In genomic region chr3:196051336-196052076, GRCh38 we compare ENCODE assay signal across 25 cellular contexts. TPM values are rescaled to one million over a fixed set of nuclear protein-coding genes. Genes with fewer than 3 reads are reported as not detected.
DNase-seq lines count a peak whose midpoint lies in the region; ATAC-seq, FAIRE-seq and TF ChIP-seq lines count a peak whose summit lies in the region.
"Had no signal": no experiment of that assay in that cellular context is flagged by ENCODE, and none has a peak within 500 bp of the region (broad histone marks: within the 10 kb centered on the region; RNA-seq: fewer than 3 reads in every experiment).

No MANE protein-coding gene starts in this region.

- H4K20me1 ChIP-seq in Karpas-422 (ENCODE audit: insufficient read depth, low read depth, low read length) (peaks cover 14% of the 10 kb centered on the region; the same call in 1 of the 2 replicates), endothelial cell of umbilical vein (replicated peaks; ENCODE audit: control insufficient read depth, extremely low read depth, insufficient read depth, low read length) (no peaks in the 10 kb centered on the region)

- H2AFZ ChIP-seq in Karpas-422 (ENCODE audit: low read length) = no peak overlapping the region
- H2AFZ ChIP-seq in endothelial cell of umbilical vein (ENCODE audit: low read depth, low read length) = no peak overlapping the region

- TF ChIP-seq CTCF in A549 (IDR thresholded peaks at IDR 0.05) (no peak), endothelial cell of umbilical vein (IDR thresholded peaks at IDR 0.05; ENCODE audit: extremely low read depth in 1 of 2, insufficient read depth in 1 of 2, low read depth in 1 of 2, low read length in 2 of 2) (no peak)

- H3K9me2 ChIP-seq in Karpas-422 (replicated peaks; ENCODE audit: insufficient read depth, low read length) = no peaks in the 10 kb centered on the region

- H3K4me3 ChIP-seq in A549 (no peak overlapping the region), Karpas-422 (ENCODE audit: low read length) (no peak overlapping the region), endothelial cell of umbilical vein (replicated peaks in 1 of 3; ENCODE audit: insufficient read depth in 1 of 3, low read depth in 1 of 3, low read length in 3 of 3) (no peak overlapping the region)
- H3K4me3 ChIP-seq: body of pancreas, psoas muscle, stomach, tibial artery had no signal

- DNase-seq in activated CD4-positive, alpha-beta T cell treated with anti-CD3 and anti-CD28 coated beads for 36 hours = no peak
- DNase-seq in activated CD4-positive, alpha-beta T cell treated with anti-CD3 and anti-CD28 coated beads, Interleukin-2, amount 50 U/mL, for 4 hours = no peak
- DNase-seq in A549 (ENCODE audit: low read depth in 1 of 2, low spot score in 1 of 2) (no peak), Karpas-422 (peak; percentile 38), endothelial cell of umbilical vein (ENCODE audit: low read depth, low spot score) (no peak), OCI-M2 (lab: John Stamatoyannopoulos, UW; ENCODE audit: unreplicated experiment) (no peak), NCI-H1048 (lab: John Stamatoyannopoulos, UW) (no peak)
- DNase-seq: activated CD8-positive, alpha-beta memory T cell treated with anti-CD3 and anti-CD28 coated beads, Interleukin-2, amount 50 U/mL, for 4 hours; activated effector memory CD4-positive, alpha-beta T cell treated with Interleukin-2 at 50 U/mL for 16 hours; body of pancreas; CD4-positive, alpha-beta T cell; EL; islet precursor cell; naive thymus-derived CD8-positive, alpha-beta T cell; NCI-H2081; NCI-H345; occipital lobe; psoas muscle; stomach; tibial artery had no signal

- H3K79me2 ChIP-seq in Karpas-422 (ENCODE audit: low read length) (no peaks in the 10 kb centered on the region), endothelial cell of umbilical vein (ENCODE audit: control insufficient read depth, insufficient read depth, low read length) (no peaks in the 10 kb centered on the region)

- no TSS peak for BruUV-seq in endothelial cell of umbilical vein (replicated peaks; lab: Mats Ljungman, UMichigan)

- FAIRE-seq in A549 (lab: Jason Lieb, UNC) (no peak), endothelial cell of umbilical vein (lab: Jason Lieb, UNC) (peak; percentile 48)
- FAIRE-seq: H54 had no signal

- ATAC-seq in activated CD4-positive, alpha-beta T cell treated with anti-CD3 and anti-CD28 coated beads for 36 hours = no peak
- ATAC-seq in A549 (no peak), GM19328 (IDR thresholded peaks at IDR 0.05; ENCODE audit: unreplicated experiment) (no peak)
- ATAC-seq: body of pancreas; naive thymus-derived CD8-positive, alpha-beta T cell; psoas muscle had no signal

- no peaks in the 10 kb centered on the region for H3K9me3 Mint-ChIP-seq in activated CD4-positive, alpha-beta T cell treated with anti-CD3 and anti-CD28 coated beads for 36 hours (ENCODE audit: low read depth)
- H3K9me3 Mint-ChIP-seq: CD4-positive, alpha-beta T cell; IgD-negative memory B cell; naive thymus-derived CD8-positive, alpha-beta T cell; T-helper 1 cell treated with Interleukin-12 subunit alpha and Interleukin-12 subunit beta and Interleukin-4 antibody, amounts not matched to agents 30 μg/mL and 1 μg/mL, for 36 hours had no signal

- H3K9me3 ChIP-seq in A549 (no peaks in the 10 kb centered on the region), Karpas-422 (ENCODE audit: low read length) (no peaks in the 10 kb centered on the region), endothelial cell of umbilical vein (replicated peaks; ENCODE audit: control insufficient read depth, insufficient read depth, low read length) (no peaks in the 10 kb centered on the region)
- H3K9me3 ChIP-seq: body of pancreas, psoas muscle, stomach, tibial artery had no signal

- H3K36me3 Mint-ChIP-seq in activated CD4-positive, alpha-beta T cell treated with anti-CD3 and anti-CD28 coated beads for 36 hours (ENCODE audit: low read depth) = peaks cover 60% of the 10 kb centered on the region

- WGBS in A549 (ENCODE audit: missing lambda C conversion rate) = 94% methylated on average over 6 of the region's 6 CpGs

- POLR2A ChIA-PET in activated CD4-positive, alpha-beta T cell treated with anti-CD3 and anti-CD28 coated beads for 36 hours (lab: Charles Lee) = interaction anchor here (0.7 kb wide), 1 partner anchor 27 kb away, joined by 3 read pairs; no protein-coding TSS in a partner anchor
- POLR2A ChIA-PET in A549 (lab: Yijun Ruan, JAX) = no interaction called here
- POLR2A ChIA-PET in endothelial cell of umbilical vein (lab: Charles Lee) = no interaction called here

- H3K27ac ChIP-seq in A549 = no peak overlapping the region
- H3K27ac ChIP-seq in Karpas-422 (ENCODE audit: low read length) = no peak overlapping the region
- no peak overlapping the region for H3K27ac ChIP-seq in endothelial cell of umbilical vein (ENCODE audit: insufficient read depth, low read depth, low read length)
- H3K27ac ChIP-seq: body of pancreas, epithelial cell of prostate, psoas muscle, stomach, tibial artery had no signal

- dilution Hi-C loops in endothelial cell of umbilical vein (cut with MboI; ENCODE audit: extremely low pct_ligation_motif_present, low sequenced_read_pairs) = no loop called here

- H3K4me1 Mint-ChIP-seq in activated CD4-positive, alpha-beta T cell treated with anti-CD3 and anti-CD28 coated beads for 36 hours = peaks cover 6% of the 10 kb centered on the region
- H3K4me1 Mint-ChIP-seq: IgD-negative memory B cell had no signal

- peak overlapping the region; percentile 75 for H3K27ac Mint-ChIP-seq in activated CD4-positive, alpha-beta T cell treated with anti-CD3 and anti-CD28 coated beads for 36 hours
- H3K27ac Mint-ChIP-seq: CD4-positive, alpha-beta T cell; T-helper 1 cell treated with Interleukin-12 subunit alpha and Interleukin-12 subunit beta and Interleukin-4 antibody, amounts not matched to agents 30 μg/mL and 1 μg/mL, for 36 hours had no signal

- TF ChIP-seq EP300 in A549 (IDR thresholded peaks at IDR 0.05) = no peak

- H3K27me3 Mint-ChIP-seq in activated CD4-positive, alpha-beta T cell treated with anti-CD3 and anti-CD28 coated beads for 36 hours = no peaks in the 10 kb centered on the region
- H3K27me3 Mint-ChIP-seq: CD4-positive, alpha-beta T cell; IgD-negative memory B cell; naive thymus-derived CD8-positive, alpha-beta T cell had no signal

- CTCF ChIA-PET in activated CD4-positive, alpha-beta T cell treated with anti-CD3 and anti-CD28 coated beads for 36 hours (lab: Charles Lee) = interaction anchor here (1.4 to 10.5 kb wide), 2 partner anchors 9 to 20 kb away, joined by 4 to 83 read pairs; no protein-coding TSS in a partner anchor
- CTCF ChIA-PET in A549 (lab: Yijun Ruan, JAX) = no interaction called here
- CTCF ChIA-PET in endothelial cell of umbilical vein (lab: Charles Lee) = interaction anchor here (1.3 kb wide), 1 partner anchor 22 kb away, joined by 4 read pairs; no protein-coding TSS in a partner anchor

- H3K9ac ChIP-seq in Karpas-422 (ENCODE audit: low read length) (no peak overlapping the region), endothelial cell of umbilical vein (replicated peaks; ENCODE audit: extremely low read depth, insufficient read depth, low read length) (no peak overlapping the region)

- H3K27me3 ChIP-seq in Karpas-422 (ENCODE audit: low read length) = no peaks in the 10 kb centered on the region
- H3K27me3 ChIP-seq in endothelial cell of umbilical vein (ENCODE audit: control insufficient read depth in 2 of 2, insufficient read depth in 2 of 2, low read length in 2 of 2) = no peaks in the 10 kb centered on the region
- H3K27me3 ChIP-seq: body of pancreas, stomach, tibial artery had no signal

- H3K4me1 ChIP-seq in A549 (peaks cover 6% of the 10 kb centered on the region; the same call in 2 of the 3 replicates), Karpas-422 (ENCODE audit: low read length) (no peaks in the 10 kb centered on the region), endothelial cell of umbilical vein (ENCODE audit: control insufficient read depth, extremely low read depth, insufficient read depth, low read length) (no peaks in the 10 kb centered on the region)
- H3K4me1 ChIP-seq: psoas muscle, tibial artery had no signal

- no peak overlapping the region for H3K4me2 ChIP-seq in A549
- no peak overlapping the region for H3K4me2 ChIP-seq in Karpas-422 (ENCODE audit: low read depth, low read length, poor library complexity, severe bottlenecking)
- H3K4me2 ChIP-seq in endothelial cell of umbilical vein (ENCODE audit: insufficient read depth, low read length) = no peak overlapping the region

- no peak overlapping the region for H3K4me3 Mint-ChIP-seq in activated CD4-positive, alpha-beta T cell treated with anti-CD3 and anti-CD28 coated beads for 36 hours
- H3K4me3 Mint-ChIP-seq: CD4-positive, alpha-beta T cell; IgD-negative memory B cell; naive thymus-derived CD8-positive, alpha-beta T cell; T-helper 1 cell treated with Interleukin-12 subunit alpha and Interleukin-12 subunit beta and Interleukin-4 antibody, amounts not matched to agents 30 μg/mL and 1 μg/mL, for 36 hours had no signal

- H3K9me1 ChIP-seq in endothelial cell of umbilical vein (replicated peaks; ENCODE audit: control insufficient read depth, extremely low read depth, insufficient read depth, low read length) = no peaks in the 10 kb centered on the region

- TF ChIP-seq POLR2A in A549 (IDR thresholded peaks at IDR 0.05; ENCODE audit: low read length) = no peak
- no peak for TF ChIP-seq POLR2A in endothelial cell of umbilical vein (IDR thresholded peaks at IDR 0.05; ENCODE audit: low read depth, low read length)

- H3K36me3 ChIP-seq in Karpas-422 (ENCODE audit: insufficient read depth, low read length) = peaks cover 68% of the 10 kb centered on the region
- peaks cover 11% of the 10 kb centered on the region in 2 experiments for H3K36me3 ChIP-seq in endothelial cell of umbilical vein (ENCODE audit: control insufficient read depth in 2 of 2, extremely low read depth in 1 of 2, insufficient read depth in 2 of 2, low read length in 2 of 2)

- intact Hi-C loops in activated CD4-positive, alpha-beta T cell treated with anti-CD3 and anti-CD28 coated beads for 36 hours (cut with DNase I, micrococcal nuclease) = no loop called here
- intact Hi-C loops in endothelial cell of umbilical vein (cut with micrococcal nuclease) = no loop called here

- TF ChIP-seq RAD21 in A549 (conservative IDR thresholded peaks at IDR 0.05 in 1 of 2, IDR thresholded peaks at IDR 0.05 in 1 of 2) = no peak

RNA-seq across cellular contexts. Expression of gene TFRC, which starts 30.4 kb away (rescaled TPM):
- total RNA-seq in activated CD4-positive, alpha-beta T cell treated with anti-CD3 and anti-CD28 coated beads for 36 hours = 100 to 1,000 TPM; 373 to 520 TPM
- polyA plus RNA-seq in A549 (2011; rRNA removed) (146 and 147 TPM in 2 replicates), A549 (2017; fragmentation: RNase III; extraction: RNeasy Plus Mini Kit Qiagen cat#74134 plus additional on column Dnase treatment) (114 to 139 TPM (median 132 TPM) in 3 replicates), endothelial cell of umbilical vein (11.4 and 14.1 TPM in 2 replicates)
- 26.7 and 27.6 TPM in 2 replicates for polyA plus RNA-seq in A549 (2012; cell fraction: cytosol; rRNA removed)
- 32.5 and 51.9 TPM in 2 replicates for polyA plus RNA-seq in A549 (2012; cell fraction: nucleus; rRNA removed)
- polyA minus RNA-seq in A549 (2011; rRNA and poly(A)+ RNA removed) = 174 and 199 TPM in 2 replicates
- 105 and 111 TPM in 2 replicates for total RNA-seq in Karpas-422 (2014; rRNA removed; shearing (Covaris generic); ENCODE audit: low replicate concordance)
- 58.4 and 69.6 TPM in 2 replicates for total RNA-seq in endothelial cell of umbilical vein
- 12.0 and 13.7 TPM in 2 replicates for polyA plus RNA-seq in endothelial cell of umbilical vein (2011; cell fraction: cytosol; rRNA removed)
- 23.3 and 30.5 TPM in 2 replicates for polyA plus RNA-seq in endothelial cell of umbilical vein (2011; cell fraction: nucleus; rRNA removed)
- polyA plus RNA-seq in endothelial cell of umbilical vein (2012) = 49.2 and 62.5 TPM in 2 replicates
- 46.9 and 74.8 TPM in 2 replicates for polyA minus RNA-seq in endothelial cell of umbilical vein
- polyA minus RNA-seq in endothelial cell of umbilical vein (2011; cell fraction: cytosol; rRNA and poly(A)+ RNA removed) = 337 TPM
- 33.6 and 50.2 TPM in 2 replicates for polyA minus RNA-seq in endothelial cell of umbilical vein (2011; cell fraction: nucleus; rRNA and poly(A)+ RNA removed)
